8 cellular contexts compared by ENCODE assay signal in genomic region chr3:173395412-173396181, GRCh38. TPM values are rescaled to one million over a fixed set of nuclear protein-coding genes. Genes with fewer than 3 reads are reported as not detected.
DNase-seq lines count a peak whose midpoint lies in the region; ATAC-seq lines count a peak whose summit lies in the region.

No MANE protein-coding gene starts in this region.

- peaks cover 59% of the 10 kb centered on the region for H3K27me3 Mint-ChIP-seq in activated naive CD8-positive, alpha-beta T cell treated with anti-CD3 and anti-CD28 coated beads, Interleukin-2, amount 10 ng/mL, durations not matched to agents 7 days and 5 days

- H3K4me3 ChIP-seq in HUES48 (ENCODE audit: low read depth, low read length) (peak overlapping the region; percentile 83), neuron (ENCODE audit: low read length) (peak overlapping the region; percentile 86), urinary bladder (ENCODE audit: low read depth, low read length) (peak overlapping the region; percentile 79)

- H3K9me3 ChIP-seq in HUES48 (ENCODE audit: control insufficient read depth, insufficient read depth, low read length) (no peaks in the 10 kb centered on the region), neuron (ENCODE audit: low read length) (no peaks in the 10 kb centered on the region)

- H3K36me3 Mint-ChIP-seq in activated naive CD8-positive, alpha-beta T cell treated with anti-CD3 and anti-CD28 coated beads, Interleukin-2, amount 10 ng/mL, durations not matched to agents 7 days and 5 days = peaks cover 2% of the 10 kb centered on the region

- WGBS in urinary bladder = under 1% methylated on average over 71 of the region's 71 CpGs

- peak overlapping the region; percentile 90 for H2AFZ ChIP-seq in neuron (ENCODE audit: low read depth, low read length)

- H3K9ac ChIP-seq in HUES48 (ENCODE audit: low read depth, low read length) = peak overlapping the region; percentile 54

- no peaks in the 10 kb centered on the region for H3K36me3 ChIP-seq in HUES48 (ENCODE audit: control insufficient read depth, insufficient read depth, low read length)
- H3K36me3 ChIP-seq in neuron (ENCODE audit: insufficient read depth, low read length) = no peaks in the 10 kb centered on the region
- H3K36me3 ChIP-seq in urinary bladder (ENCODE audit: insufficient read depth) = no peaks in the 10 kb centered on the region

- peaks cover 19% of the 10 kb centered on the region for H3K4me1 Mint-ChIP-seq in activated naive CD8-positive, alpha-beta T cell treated with anti-CD3 and anti-CD28 coated beads, Interleukin-2, amount 10 ng/mL, durations not matched to agents 7 days and 5 days

- H3K4me3 Mint-ChIP-seq in activated naive CD8-positive, alpha-beta T cell treated with anti-CD3 and anti-CD28 coated beads, Interleukin-2, amount 10 ng/mL, durations not matched to agents 7 days and 5 days = peak overlapping the region; percentile 66

- H3K4me1 ChIP-seq in HUES48 (ENCODE audit: control insufficient read depth, insufficient read depth, low read length) (peaks cover 22% of the 10 kb centered on the region; the same call in 1 of the 2 replicates), neuron (ENCODE audit: insufficient read depth, low read length) (peaks cover 13% of the 10 kb centered on the region), urinary bladder (ENCODE audit: insufficient read depth) (no peaks in the 10 kb centered on the region)

- H3K27me3 ChIP-seq in HUES48 (ENCODE audit: control insufficient read depth, insufficient read depth, low read length) (peaks cover 35% of the 10 kb centered on the region), neuron (ENCODE audit: insufficient read depth, low read length) (no peaks in the 10 kb centered on the region)

- DNase-seq in DMS79 (lab: John Stamatoyannopoulos, UW) (peak; percentile 86), NOMO-1 (lab: John Stamatoyannopoulos, UW; ENCODE audit: unreplicated experiment in 2 of 2) (peak; percentile 78 to 81), glomerular endothelial cell (ENCODE audit: extremely low read depth, low read depth, low spot score) (peak; percentile 41)
- peak; percentile 76 for DNase-seq in activated naive CD8-positive, alpha-beta T cell treated with anti-CD3 and anti-CD28 coated beads, Interleukin-2, amount 10 ng/mL, durations not matched to agents 7 days and 5 days

- POLR2A ChIA-PET in activated naive CD8-positive, alpha-beta T cell treated with anti-CD3 and anti-CD28 coated beads, Interleukin-2, amount 10 ng/mL, durations not matched to agents 7 days and 5 days (lab: Charles Lee) = no interaction called here

- H3K27ac Mint-ChIP-seq in activated naive CD8-positive, alpha-beta T cell treated with anti-CD3 and anti-CD28 coated beads, Interleukin-2, amount 10 ng/mL, durations not matched to agents 7 days and 5 days = no peak overlapping the region

- ATAC-seq in GM21528 (IDR thresholded peaks at IDR 0.05; ENCODE audit: low FRiP score, unreplicated experiment) = peak; percentile 89
- peak; percentile 96 for ATAC-seq in activated naive CD8-positive, alpha-beta T cell treated with anti-CD3 and anti-CD28 coated beads, Interleukin-2, amount 10 ng/mL, durations not matched to agents 7 days and 5 days (ENCODE audit: low read depth)

- peaks cover 3% of the 10 kb centered on the region for H3K9me3 Mint-ChIP-seq in activated naive CD8-positive, alpha-beta T cell treated with anti-CD3 and anti-CD28 coated beads, Interleukin-2, amount 10 ng/mL, durations not matched to agents 7 days and 5 days

- peak overlapping the region; percentile 87 for H3K27ac ChIP-seq in HUES48 (ENCODE audit: low read depth, low read length)
- peak overlapping the region; percentile 74 for H3K27ac ChIP-seq in urinary bladder (ENCODE audit: low read depth)

RNA-seq across cellular contexts. Expression of gene NLGN1, which starts 1.9 kb away (rescaled TPM):
- not detected for total RNA-seq in activated naive CD8-positive, alpha-beta T cell treated with anti-CD3 and anti-CD28 coated beads, Interleukin-2, amount 10 ng/mL, durations not matched to agents 7 days and 5 days
- total RNA-seq in glomerular endothelial cell (1.3 and 3.0 TPM in 2 replicates), urinary bladder (51.8 TPM)
- 8.4 TPM for polyA plus RNA-seq in urinary bladder

Comparison
In these comparisons a context has a peak if more than half of its experiments do, and no peak if none do; other contexts are left out.
1. Peak in every context shown above with its lines: DNase-seq, ATAC-seq, H3K4me3 ChIP-seq and H3K27ac ChIP-seq.
2. RNA of gene NLGN1, which starts 1.9 kb away (total RNA-seq): 51.8 TPM in urinary bladder (single experiment); 1.3 to 3.0 TPM in glomerular endothelial cell and not detected in activated naive CD8-positive, alpha-beta T cell treated with anti-CD3 and anti-CD28 coated beads, Interleukin-2, amount 10 ng/mL, durations not matched to agents 7 days and 5 days; every median in the first group is over 10 times any median in the second.